Comparison of ENCODE assay signal across 9 cellular contexts in genomic region chr2:65666156-65666725, GRCh38.
DNase-seq lines count a peak whose midpoint lies in the region; ATAC-seq and TF ChIP-seq lines count a peak whose summit lies in the region.
"Had no signal": no experiment of that assay in that cellular context is flagged by ENCODE, and none has a peak within 500 bp of the region (broad histone marks: within the 10 kb centered on the region; RNA-seq: fewer than 3 reads in every experiment).

No MANE protein-coding gene starts in this region.

- no peak for TF ChIP-seq CTCF in KMS-11 (conservative IDR thresholded peaks at IDR 0.05; ENCODE audit: low read depth, low read length)

- H3K4me3 ChIP-seq in KMS-11 (IDR thresholded peaks at IDR 0.05; ENCODE audit: insufficient read depth, low read depth, low read length), result no peak overlapping the region

- H3K4me2 ChIP-seq in KMS-11, result no peak overlapping the region; the same call in 1 of the 2 replicates

- no peak overlapping the region for H3K9ac ChIP-seq in KMS-11

- no peaks in the 10 kb centered on the region for H4K20me1 ChIP-seq in KMS-11 (ENCODE audit: insufficient read depth)

- ATAC-seq in GM18520 (IDR thresholded peaks at IDR 0.05; ENCODE audit: unreplicated experiment), result peak; percentile 98

- H3K27ac ChIP-seq in KMS-11, result no peak overlapping the region

- H3K36me3 ChIP-seq in KMS-11 (ENCODE audit: insufficient read depth), result no peaks in the 10 kb centered on the region

- DNase-seq in H4 (ENCODE audit: low spot score), result peak; percentile 88
- peak; percentile 67 for DNase-seq in hepatic stellate cell (ENCODE audit: low spot score)
- no peak for DNase-seq in DMS114 treated with DMSO at 0.1 percent for 48 hours (lab: John Stamatoyannopoulos, UW; ENCODE audit: unreplicated experiment)
- no peak for DNase-seq in NCI-H524 (lab: John Stamatoyannopoulos, UW)
- DNase-seq in cerebellar cortex (ENCODE audit: low spot score), result no peak
- no peak for DNase-seq in superior temporal gyrus (ENCODE audit: extremely low spot score)
- DNase-seq: NCI-H146 had no signal

- H3K27me3 ChIP-seq in KMS-11 (ENCODE audit: insufficient read depth, low read depth), result no peaks in the 10 kb centered on the region

- peaks cover 11% of the 10 kb centered on the region for H3K4me1 ChIP-seq in KMS-11 (ENCODE audit: low read depth, poor library complexity, severe bottlenecking)

- H3K79me2 ChIP-seq in KMS-11 (ENCODE audit: insufficient read depth, low read depth), result no peaks in the 10 kb centered on the region

- H2AFZ ChIP-seq in KMS-11 (ENCODE audit: low read depth), result peak overlapping the region; percentile 25; the same call in 1 of the 2 replicates

Comparison
In these comparisons a context has a peak if more than half of its experiments do, and no peak if none do; other contexts are left out.
1. DNase-seq: peak in H4 (single experiment) and hepatic stellate cell (single experiment); none in DMS114 treated with DMSO at 0.1 percent for 48 hours (single experiment), NCI-H524 (0 of 2), cerebellar cortex (single experiment) and superior temporal gyrus (single experiment).